Comparison of ENCODE assay signal across 1 cellular context in the genomic region with DNA sequence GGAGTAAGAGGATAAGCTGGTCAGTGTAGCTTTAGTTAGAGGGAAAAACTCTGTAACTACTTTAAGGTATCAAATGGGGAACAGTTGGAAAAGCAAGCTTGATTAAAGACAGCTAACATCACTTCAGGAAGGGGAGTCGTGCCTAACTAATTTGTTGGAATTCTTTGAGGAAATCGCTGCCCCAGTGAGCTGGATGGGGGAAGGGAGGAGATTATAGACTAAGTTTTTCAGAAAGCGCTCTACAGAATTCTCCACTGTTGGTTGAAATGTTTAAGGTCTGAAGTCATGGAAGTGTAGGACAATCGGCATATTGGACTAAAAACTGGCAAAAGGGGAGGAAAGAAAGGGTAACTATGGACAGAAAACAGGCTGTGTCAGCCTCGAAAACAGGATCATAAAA.
TF ChIP-seq lines count a peak whose summit lies in the region.

No MANE protein-coding gene starts in this region.

TF ChIP-seq in IMR-90, 13 proteins besides CTCF, POLR2A, EP300 and RAD21:
- TF ChIP-seq BHLHE40 (IDR thresholded peaks at IDR 0.05; ENCODE audit: low read depth, low read length) (no peak), NFE2L2 (IDR thresholded peaks at IDR 0.05; ENCODE audit: low read depth, low read length) (no peak), SMC3 (IDR thresholded peaks at IDR 0.05; ENCODE audit: low read depth, low read length) (no peak), RCOR1 (IDR thresholded peaks at IDR 0.05; ENCODE audit: insufficient replicate concordance, low read length) (no peak), MXI1 (IDR thresholded peaks at IDR 0.05; ENCODE audit: borderline replicate concordance, low read depth, low read length) (no peak)
TF ChIP-seq in IMR-90: peak in this region for 0.
